ENCODE assay signal across 8 cellular contexts in the genomic region with DNA sequence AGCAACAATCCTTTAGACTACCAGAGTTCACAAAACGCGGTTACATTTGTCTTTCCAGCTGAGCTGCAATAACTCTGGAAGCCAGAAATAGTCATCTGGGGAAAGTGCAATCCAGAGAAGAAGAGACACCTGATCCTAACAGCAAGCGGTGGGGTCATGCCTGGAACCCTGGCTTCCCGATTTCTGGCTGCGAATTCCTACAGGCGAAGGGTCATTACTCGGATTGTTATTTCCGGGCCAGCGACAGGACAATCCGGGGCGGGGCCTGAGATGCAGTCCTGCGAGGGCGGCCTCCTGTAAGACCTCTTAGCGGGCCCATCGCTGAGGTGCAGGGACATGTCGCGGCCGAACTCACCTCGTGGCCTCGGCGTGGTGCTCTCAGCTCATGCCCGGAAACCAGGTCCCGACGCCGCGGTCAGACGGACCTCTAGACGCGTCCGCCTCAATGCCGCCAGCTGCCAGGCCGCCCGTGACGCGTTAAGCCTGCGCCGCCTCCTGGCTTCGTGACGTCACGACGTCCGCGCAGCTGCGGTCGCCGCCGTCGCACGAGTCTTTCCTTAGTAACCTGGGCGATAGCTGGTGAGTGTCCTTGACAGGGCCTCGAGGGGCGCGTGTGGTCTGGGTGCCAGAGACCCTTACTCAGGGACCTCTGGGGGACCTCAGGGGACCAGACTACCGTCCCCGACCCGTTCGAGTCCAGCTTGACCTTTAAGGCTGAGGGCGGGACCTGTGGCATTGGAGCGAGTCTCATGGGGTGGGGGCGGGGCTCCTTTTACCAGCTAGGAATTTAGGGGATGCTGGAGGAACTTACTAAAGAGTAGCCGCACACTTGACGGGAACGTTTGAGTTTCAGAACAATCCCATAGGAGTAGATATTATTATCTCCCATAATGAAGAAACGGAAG. TPM values are rescaled to one million over a fixed set of nuclear protein-coding genes. Genes with fewer than 3 reads are reported as not detected.
A peak's percentile ranks its signal among the peaks of the same experiment; 100 is the strongest.
DNase-seq lines count a peak whose midpoint lies in the region; ATAC-seq and TF ChIP-seq lines count a peak whose summit lies in the region.

Gene MRRF, plus strand, starts transcription at position 523 of the 905 bp plus-strand sequence. CDS start 6,010 bp downstream, outside the sequence.
Gene RBM18, minus strand, starts transcription at position 481 of the 905 bp plus-strand sequence. CDS start 3,348 bp downstream, outside the sequence.

- H3K9me3 Mint-ChIP-seq in natural killer cell treated with Interleukin-12 subunit alpha and Interleukin-12 subunit beta and Interleukin-15 and Interleukin-18, amount 100 ng/mL, for 72 hours, result no peaks in the 10 kb centered on the region

- POLR2A ChIA-PET in RWPE1 (lab: Yijun Ruan, JAX; ENCODE audit: low non-redundant PET), result interaction anchor here (0.7 to 1.3 kb wide), 3 partner anchors 15 to 166 kb away, joined by 3 to 5 read pairs (median 5); no protein-coding TSS in a partner anchor

- peak within 1 kb of the TSS; percentile 93 for H3K4me3 Mint-ChIP-seq in natural killer cell treated with Interleukin-12 subunit alpha and Interleukin-12 subunit beta and Interleukin-15 and Interleukin-18, amount 100 ng/mL, for 72 hours

- H3K9me3 ChIP-seq in Karpas-422 (ENCODE audit: low read length), result no peaks in the 10 kb centered on the region

- H3K79me2 ChIP-seq in Karpas-422 (ENCODE audit: low read length), result peaks cover 86% of the 10 kb centered on the region

- H2AFZ ChIP-seq in Karpas-422 (ENCODE audit: low read length), result peak within 1 kb of the TSS; percentile 38

- peak within 1 kb of the TSS; percentile 92 for H3K4me2 ChIP-seq in Karpas-422 (ENCODE audit: low read depth, low read length, poor library complexity, severe bottlenecking)

- H3K27ac Mint-ChIP-seq in natural killer cell treated with Interleukin-12 subunit alpha and Interleukin-12 subunit beta and Interleukin-15 and Interleukin-18, amount 100 ng/mL, for 72 hours, result peak within 1 kb of the TSS; percentile 99 to 100

- H3K4me1 Mint-ChIP-seq in natural killer cell treated with Interleukin-12 subunit alpha and Interleukin-12 subunit beta and Interleukin-15 and Interleukin-18, amount 100 ng/mL, for 72 hours (ENCODE audit: low read depth in 2 of 2), result peaks cover 39 to 53% of the 10 kb centered on the region in 2 donors

- peak within 1 kb of the TSS; percentile 79 for H3K27ac ChIP-seq in Karpas-422 (ENCODE audit: low read length)
- peak within 1 kb of the TSS; percentile 88 for H3K27ac ChIP-seq in RWPE1

- no peaks in the 10 kb centered on the region for H3K27me3 Mint-ChIP-seq in natural killer cell treated with Interleukin-12 subunit alpha and Interleukin-12 subunit beta and Interleukin-15 and Interleukin-18, amount 100 ng/mL, for 72 hours

- DNase-seq in Daoy (ENCODE audit: low read depth) (peak; percentile 98), Karpas-422 (peak; percentile 96), RWPE1 (ENCODE audit: low spot score) (peak; percentile 96), fibroblast of pulmonary artery (ENCODE audit: low read depth) (peak; percentile 92)
- DNase-seq in activated T-helper 9 cell treated with anti-CD3 and anti-CD28 coated beads, Interleukin-2, amount 50 U/mL, for 16 hours (ENCODE audit: low read depth), result peak; percentile 81
- DNase-seq in natural killer cell treated with Interleukin-12 subunit alpha and Interleukin-12 subunit beta and Interleukin-15 and Interleukin-18, amount 100 ng/mL, for 72 hours (ENCODE audit: low spot score), result peak; percentile 93
- DNase-seq in stimulated activated naive CD4-positive, alpha-beta T cell treated with Interleukin-2 at 50 U/mL for 16 hours (lab: John Stamatoyannopoulos, UW), result peak; percentile 77

- no peaks in the 10 kb centered on the region for H3K9me2 ChIP-seq in Karpas-422 (replicated peaks; ENCODE audit: insufficient read depth, low read length)

- H3K36me3 ChIP-seq in Karpas-422 (ENCODE audit: insufficient read depth, low read length), result peaks cover 8% of the 10 kb centered on the region

- ATAC-seq in GM21825 (IDR thresholded peaks at IDR 0.05; ENCODE audit: unreplicated experiment), result peak; percentile 69
- ATAC-seq in natural killer cell treated with Interleukin-12 subunit alpha and Interleukin-12 subunit beta and Interleukin-15 and Interleukin-18, amount 100 ng/mL, for 72 hours, result peak; percentile 95 to 96

- H3K4me3 ChIP-seq in Karpas-422 (ENCODE audit: low read length), result peak within 1 kb of the TSS; percentile 79
- peak within 1 kb of the TSS; percentile 83 for H3K4me3 ChIP-seq in fibroblast of pulmonary artery (replicated peaks; ENCODE audit: low read depth, low read length)

- H3K27me3 ChIP-seq in Karpas-422 (ENCODE audit: low read length), result no peaks in the 10 kb centered on the region

- H4K20me1 ChIP-seq in Karpas-422 (ENCODE audit: insufficient read depth, low read depth, low read length), result peaks cover 3% of the 10 kb centered on the region; the same call in 1 of the 2 replicates

- peaks cover 25% of the 10 kb centered on the region for H3K4me1 ChIP-seq in Karpas-422 (ENCODE audit: low read length)

- H3K36me3 Mint-ChIP-seq in natural killer cell treated with Interleukin-12 subunit alpha and Interleukin-12 subunit beta and Interleukin-15 and Interleukin-18, amount 100 ng/mL, for 72 hours, result peaks cover 18% of the 10 kb centered on the region

- CTCF ChIA-PET in RWPE1 (lab: Yijun Ruan, JAX), result interaction anchor here (0.6 to 1.9 kb wide), 4 partner anchors 11 to 836 kb away, joined by 3 to 7 read pairs (median 3); no protein-coding TSS in a partner anchor

- H3K9ac ChIP-seq in Karpas-422 (ENCODE audit: low read length), result peak within 1 kb of the TSS; percentile 93

- no peak for TF ChIP-seq CTCF in RWPE1 (conservative IDR thresholded peaks at IDR 0.05; ENCODE audit: low read depth)
- TF ChIP-seq CTCF in fibroblast of pulmonary artery (IDR thresholded peaks at IDR 0.05; ENCODE audit: low read length, missing control alignments), result no peak

RNA-seq across cellular contexts. Expression of gene MRRF, which starts in this region (rescaled TPM):
- 50.6 and 61.0 TPM in 2 replicates for total RNA-seq in Daoy (2014; rRNA removed; shearing (Covaris generic))
- total RNA-seq in Karpas-422 (2014; rRNA removed; shearing (Covaris generic); ENCODE audit: low replicate concordance), result 36.3 and 67.3 TPM in 2 replicates
- 10 to 100 TPM; 41.7 to 60.9 TPM for total RNA-seq in natural killer cell treated with Interleukin-12 subunit alpha and Interleukin-12 subunit beta and Interleukin-15 and Interleukin-18, amount 100 ng/mL, for 72 hours

RNA-seq across cellular contexts. Expression of gene RBM18, which starts in this region (rescaled TPM):
- 21.8 and 22.3 TPM in 2 replicates for total RNA-seq in Daoy (2014; rRNA removed; shearing (Covaris generic))
- 8.5 and 14.5 TPM in 2 replicates for total RNA-seq in Karpas-422 (2014; rRNA removed; shearing (Covaris generic); ENCODE audit: low replicate concordance)
- total RNA-seq in natural killer cell treated with Interleukin-12 subunit alpha and Interleukin-12 subunit beta and Interleukin-15 and Interleukin-18, amount 100 ng/mL, for 72 hours, result 10 to 100 TPM; 29.0 to 34.4 TPM

Comparison
In these comparisons a context has a peak if more than half of its experiments do, and no peak if none do; other contexts are left out.
1. Peak in every context shown above with its lines: DNase-seq, ATAC-seq, H3K4me3 ChIP-seq and H3K27ac ChIP-seq.